19 cellular contexts compared by ENCODE assay signal in genomic region chr17:28758411-28759121, GRCh38. TPM values are rescaled to one million over a fixed set of nuclear protein-coding genes. Genes with fewer than 3 reads are reported as not detected.
DNase-seq lines count a peak whose midpoint lies in the region; ATAC-seq, FAIRE-seq and TF ChIP-seq lines count a peak whose summit lies in the region.
"Had no signal": no experiment of that assay in that cellular context is flagged by ENCODE, and none has a peak within 500 bp of the region (broad histone marks: within the 10 kb centered on the region; RNA-seq: fewer than 3 reads in every experiment).

No MANE protein-coding gene starts in this region.

- H2AK5ac ChIP-seq in H1 (ENCODE audit: low read depth, low read length) (peak overlapping the region; percentile 30; the same call in 1 of the 2 replicates), trophoblast cell (ENCODE audit: low read length) (no peak overlapping the region), mesendoderm (ENCODE audit: low read length) (no peak overlapping the region)

- H2BK15ac ChIP-seq in H1 (ENCODE audit: low read length): peak overlapping the region; percentile 77; the same call in 1 of the 2 replicates
- H2BK15ac ChIP-seq in mesendoderm (replicated peaks; ENCODE audit: low read depth): no peak overlapping the region

- H3K4ac ChIP-seq in H1 (replicated peaks; ENCODE audit: insufficient read length, low read depth, low read length) (peak overlapping the region; percentile 44), trophoblast cell (ENCODE audit: low read depth, low read length) (no peak overlapping the region), mesendoderm (ENCODE audit: low read depth, low read length) (no peak overlapping the region)

- H3K23ac ChIP-seq in H1 (ENCODE audit: insufficient read length): no peak overlapping the region
- no peak overlapping the region for H3K23ac ChIP-seq in trophoblast cell (ENCODE audit: low read length)
- no peak overlapping the region for H3K23ac ChIP-seq in mesendoderm (ENCODE audit: low read length)

- no peaks in the 10 kb centered on the region for H3K23me2 ChIP-seq in H1 (ENCODE audit: low read depth, low read length)

- H2BK20ac ChIP-seq in H1 (ENCODE audit: low read length): peak overlapping the region; percentile 84; the same call in 1 of the 2 replicates

- peaks cover 0 to 10% of the 10 kb centered on the region in 2 experiments; a peak in 1 of 4 replicates for H3K79me2 ChIP-seq in H1 (ENCODE audit: control insufficient read depth in 1 of 2, insufficient read depth in 2 of 2, low read length in 2 of 2)
- H3K79me2 ChIP-seq in trophoblast cell (ENCODE audit: control insufficient read depth, insufficient read depth, low read length, poor library complexity): no peaks in the 10 kb centered on the region
- H3K79me2 ChIP-seq in mesendoderm (ENCODE audit: control insufficient read depth, insufficient read depth, low read length): peaks cover 1% of the 10 kb centered on the region

- H4K5ac ChIP-seq in H1 (ENCODE audit: insufficient read length, low read depth, low read length) (no peak overlapping the region), mesendoderm (ENCODE audit: low read length) (no peak overlapping the region)

- CTCF ChIA-PET in H1 (lab: Charles Lee; ENCODE audit: partially characterized antibody): interaction anchor here (2.4 kb wide), 1 partner anchor 32 kb away, joined by 9 read pairs; the partner anchor contains the start of gene TLCD1

- peaks cover 13% of the 10 kb centered on the region for H3K4me1 Mint-ChIP-seq in stimulated activated naive CD8-positive, alpha-beta T cell treated with anti-CD3 and anti-CD28 coated beads, Interleukin-15, amount 100 ng/mL, for 72 hours

- DNase-seq in stimulated activated naive CD8-positive, alpha-beta T cell treated with anti-CD3 and anti-CD28 coated beads, Interleukin-15, Interleukin-2, amounts not matched to agents 100 U/mL and 50 U/mL, for 24 hours: no peak
- no peak for DNase-seq in stimulated activated naive CD8-positive, alpha-beta T cell treated with anti-CD3 and anti-CD28 coated beads, Interleukin-15, amount 100 ng/mL, for 72 hours
- DNase-seq in H1 (ENCODE audit: low read depth in 1 of 2, low spot score in 2 of 2) (no peak), trophoblast cell (no peak), upper lobe of right lung (peak; percentile 64), medulla oblongata (ENCODE audit: extremely low spot score) (no peak), kidney glomerular epithelial cell (lab: John Stamatoyannopoulos, UW) (no peak), mesendoderm (no peak)
- DNase-seq: CD8-positive, alpha-beta memory T cell; HCEC 1CT; Kasumi-1; NCI-H1417; NCI-H1930; NCI-H2171; NCI-H510A; NCI-H82 had no signal

- WGBS in H1 (ENCODE audit: extremely low coverage in 1 of 2, insufficient coverage in 1 of 2, insufficient read length in 1 of 2, insufficient replicate concordance in 2 of 2, low coverage in 1 of 2, low lambda C conversion rate in 2 of 2, missing lambda C conversion rate in 1 of 2), 2 experiments: 92% methylated on average over 32 of the region's 32 CpGs; no CpG with 5 or more reads in 1 of the 2 experiments
- WGBS in trophoblast cell (ENCODE audit: extremely low coverage, insufficient coverage, insufficient read length): no CpG with 5 or more reads among the region's 32 CpGs
- no CpG with 5 or more reads among the region's 32 CpGs for WGBS in mesendoderm (ENCODE audit: extremely low coverage, insufficient coverage, low lambda C conversion rate)

- no peak overlapping the region for H3K14ac ChIP-seq in H1 (ENCODE audit: insufficient read length)
- no peak overlapping the region for H3K14ac ChIP-seq in trophoblast cell (ENCODE audit: low read length)

- H3K4me2 ChIP-seq in H1 (ENCODE audit: insufficient read depth in 1 of 2, low read depth in 2 of 2, low read length in 2 of 2): no peak overlapping the region
- no peak overlapping the region for H3K4me2 ChIP-seq in trophoblast cell (ENCODE audit: low read length)
- H3K4me2 ChIP-seq in mesendoderm (ENCODE audit: low read length): no peak overlapping the region
- H3K4me2 ChIP-seq: BLaER1 had no signal

- no peak for TF ChIP-seq RAD21 in H1 (IDR thresholded peaks at IDR 0.05 in 1 of 2, conservative IDR thresholded peaks at IDR 0.05 in 1 of 2; ENCODE audit: low read depth in 2 of 2, low read length in 2 of 2)

- FAIRE-seq in H1 (lab: Jason Lieb, UNC): no peak
- FAIRE-seq: GM18507 had no signal

- no peaks in the 10 kb centered on the region; the same call in 1 of the 2 replicates for H3K79me1 ChIP-seq in H1 (ENCODE audit: low read depth, low read length)
- no peaks in the 10 kb centered on the region for H3K79me1 ChIP-seq in trophoblast cell (ENCODE audit: low read length)
- peaks cover 7% of the 10 kb centered on the region for H3K79me1 ChIP-seq in mesendoderm (ENCODE audit: low read length)

- H3K27ac Mint-ChIP-seq in stimulated activated naive CD8-positive, alpha-beta T cell treated with anti-CD3 and anti-CD28 coated beads, Interleukin-15, amount 100 ng/mL, for 72 hours: peak overlapping the region in 1 of 2 donors; percentile 71

- no peaks in the 10 kb centered on the region for H3K27me3 Mint-ChIP-seq in stimulated activated naive CD8-positive, alpha-beta T cell treated with anti-CD3 and anti-CD28 coated beads, Interleukin-15, amount 100 ng/mL, for 72 hours
- H3K27me3 Mint-ChIP-seq: CD8-positive, alpha-beta memory T cell had no signal

- H3K56ac ChIP-seq in H1 (replicated peaks; ENCODE audit: insufficient read length, low read depth, low read length): no peak overlapping the region
- no peak overlapping the region for H3K56ac ChIP-seq in mesendoderm (ENCODE audit: low read length)

- no peak overlapping the region for H3K9ac ChIP-seq in H1 (replicated peaks in 1 of 4; ENCODE audit: extremely low read depth in 1 of 4, low read depth in 3 of 4, low read length in 3 of 4)
- H3K9ac ChIP-seq in trophoblast cell (ENCODE audit: low read length): peak overlapping the region; percentile 0
- H3K9ac ChIP-seq in mesendoderm (ENCODE audit: low read length): no peak overlapping the region
- H3K9ac ChIP-seq: BLaER1 had no signal

- H2BK120ac ChIP-seq in H1 (replicated peaks; ENCODE audit: low read depth, low read length) (no peak overlapping the region), trophoblast cell (ENCODE audit: insufficient read depth, low read length, poor library complexity) (no peak overlapping the region), mesendoderm (ENCODE audit: low read depth, low read length) (no peak overlapping the region)

- H3K27ac ChIP-seq in H1 (ENCODE audit: low read depth, low read length) (no peak overlapping the region), trophoblast cell (ENCODE audit: low read depth, low read length) (no peak overlapping the region), upper lobe of right lung (no peak overlapping the region), mesendoderm (ENCODE audit: low read depth, low read length) (no peak overlapping the region)
- H3K27ac ChIP-seq: BLaER1, Peyer's patch had no signal

- ATAC-seq in stimulated activated naive CD8-positive, alpha-beta T cell treated with anti-CD3 and anti-CD28 coated beads, Interleukin-15, Interleukin-2, amounts not matched to agents 100 U/mL and 50 U/mL, for 24 hours: peak; percentile 9
- no peak for ATAC-seq in stimulated activated naive CD8-positive, alpha-beta T cell treated with anti-CD3 and anti-CD28 coated beads, Interleukin-15, amount 100 ng/mL, for 72 hours
- no peak for ATAC-seq in upper lobe of right lung

- H4K20me1 ChIP-seq in H1 (replicated peaks in 1 of 2; ENCODE audit: control insufficient read depth in 1 of 2, insufficient read depth in 2 of 2, low read length in 2 of 2): peaks cover 0 to 4% of the 10 kb centered on the region in 2 experiments

- no peak overlapping the region for H3K4me3 ChIP-seq in H1 (ENCODE audit: extremely low read depth in 1 of 4, insufficient read depth in 2 of 4, low read depth in 3 of 4, low read length in 4 of 4)
- no peak overlapping the region for H3K4me3 ChIP-seq in trophoblast cell (ENCODE audit: low read depth, low read length)
- no peak overlapping the region for H3K4me3 ChIP-seq in upper lobe of right lung
- no peak overlapping the region for H3K4me3 ChIP-seq in mesendoderm (ENCODE audit: low read length)
- H3K4me3 ChIP-seq: BLaER1, Peyer's patch had no signal

- H2AFZ ChIP-seq in H1 (ENCODE audit: low read length) (no peak overlapping the region), trophoblast cell (ENCODE audit: insufficient read depth, low read length, poor library complexity) (no peak overlapping the region)

- no peaks in the 10 kb centered on the region for H3K9me3 Mint-ChIP-seq in stimulated activated naive CD8-positive, alpha-beta T cell treated with anti-CD3 and anti-CD28 coated beads, Interleukin-15, amount 100 ng/mL, for 72 hours
- H3K9me3 Mint-ChIP-seq: CD8-positive, alpha-beta memory T cell had no signal

- H3K9me3 ChIP-seq in H1 (ENCODE audit: insufficient read depth in 2 of 2, low read depth in 1 of 2, low read length in 1 of 2) (no peaks in the 10 kb centered on the region), trophoblast cell (ENCODE audit: insufficient read depth, low read depth, low read length) (no peaks in the 10 kb centered on the region), upper lobe of right lung (no peaks in the 10 kb centered on the region)
- H3K9me3 ChIP-seq: BLaER1, Peyer's patch had no signal

- H4K8ac ChIP-seq in H1 (ENCODE audit: extremely low read depth, insufficient read depth, low read length) (peak overlapping the region; percentile 59; the same call in 1 of the 2 replicates), trophoblast cell (ENCODE audit: low read depth, low read length) (no peak overlapping the region), mesendoderm (ENCODE audit: low read depth, low read length) (no peak overlapping the region)

- POLR2A ChIA-PET in H1 (lab: Charles Lee; ENCODE audit: partially characterized antibody): interaction anchor here (1.3 to 9.7 kb wide), 5 partner anchors 9 to 84 kb away, joined by 4 to 134 read pairs (median 6); partner anchors contain the start of genes FAM222B, TLCD1 and TRAF4

- TF ChIP-seq EP300 in H1 (IDR thresholded peaks at IDR 0.05; ENCODE audit: borderline replicate concordance in 1 of 2, low read depth in 2 of 2, low read length in 2 of 2): no peak

- H3K36me3 ChIP-seq in H1 (ENCODE audit: control insufficient read depth in 2 of 4, insufficient read depth in 4 of 4, low read length in 3 of 4) (peaks cover 17 to 26% (median 22%) of the 10 kb centered on the region in 4 experiments), trophoblast cell (ENCODE audit: control insufficient read depth in 1 of 2, insufficient read depth in 2 of 2, low read length in 2 of 2) (peaks cover 23 to 46% of the 10 kb centered on the region in 2 experiments), upper lobe of right lung (peaks cover 27% of the 10 kb centered on the region), mesendoderm (ENCODE audit: control insufficient read depth, insufficient read depth, low read length) (peaks cover 2% of the 10 kb centered on the region)

- peak overlapping the region; percentile 55; the same call in 1 of the 2 replicates for H3K18ac ChIP-seq in H1 (ENCODE audit: extremely low read depth, low read length)
- no peak overlapping the region for H3K18ac ChIP-seq in trophoblast cell (ENCODE audit: low read length)
- no peak overlapping the region for H3K18ac ChIP-seq in mesendoderm (ENCODE audit: low read length)

- H2BK12ac ChIP-seq in H1 (ENCODE audit: low read depth, low read length): peak overlapping the region; percentile 93; the same call in 1 of the 2 replicates
- no peak overlapping the region for H2BK12ac ChIP-seq in trophoblast cell (ENCODE audit: low read length)

- H2BK5ac ChIP-seq in H1 (ENCODE audit: low read depth, low read length) (peak overlapping the region; percentile 96; the same call in 1 of the 2 replicates), trophoblast cell (ENCODE audit: low read depth, low read length, poor library complexity) (no peak overlapping the region), mesendoderm (ENCODE audit: low read length) (no peak overlapping the region)

- H3K4me3 Mint-ChIP-seq in stimulated activated naive CD8-positive, alpha-beta T cell treated with anti-CD3 and anti-CD28 coated beads, Interleukin-15, amount 100 ng/mL, for 72 hours: peak overlapping the region in 1 of 2 donors; percentile 16

- TF ChIP-seq POLR2A in H1 (IDR thresholded peaks at IDR 0.05; ENCODE audit: control extremely low read depth in 1 of 2, low read depth in 2 of 2, low read length in 2 of 2): no peak

- H3K4me1 ChIP-seq in H1 (replicated peaks in 1 of 4; ENCODE audit: control insufficient read depth in 3 of 4, insufficient read depth in 4 of 4, low read length in 3 of 4) (peaks cover 9 to 25% (median 17%) of the 10 kb centered on the region in 4 experiments), trophoblast cell (ENCODE audit: control insufficient read depth in 1 of 2, insufficient read depth in 2 of 2, low read length in 2 of 2) (peaks cover 0 to 3% of the 10 kb centered on the region in 2 experiments), upper lobe of right lung (peaks cover 19% of the 10 kb centered on the region), mesendoderm (ENCODE audit: control insufficient read depth, low read depth, low read length) (peaks cover 10% of the 10 kb centered on the region)

- TF ChIP-seq CTCF in H1 (IDR thresholded peaks at IDR 0.05; ENCODE audit: control extremely low read depth in 1 of 3, insufficient read depth in 1 of 3, low read depth in 1 of 3, low read length in 3 of 3): no peak
- no peak for TF ChIP-seq CTCF in upper lobe of right lung (IDR thresholded peaks at IDR 0.05)

- no peaks in the 10 kb centered on the region for H3K27me3 ChIP-seq in H1 (replicated peaks in 1 of 4; ENCODE audit: control insufficient read depth in 3 of 4, extremely low read depth in 1 of 4, insufficient read depth in 3 of 4, low read length in 3 of 4)
- H3K27me3 ChIP-seq in trophoblast cell (ENCODE audit: insufficient read depth, low read length): no peaks in the 10 kb centered on the region
- no peaks in the 10 kb centered on the region for H3K27me3 ChIP-seq in upper lobe of right lung
- no peaks in the 10 kb centered on the region for H3K27me3 ChIP-seq in mesendoderm (ENCODE audit: insufficient read depth, low read length, poor library complexity)
- H3K27me3 ChIP-seq: BLaER1, Peyer's patch had no signal

- H4K91ac ChIP-seq in H1 (replicated peaks; ENCODE audit: insufficient read length, low read length): peak overlapping the region; percentile 93
- no peak overlapping the region for H4K91ac ChIP-seq in trophoblast cell (ENCODE audit: low read depth, low read length)

- H4K12ac ChIP-seq in trophoblast cell (ENCODE audit: low read depth, low read length): no peak overlapping the region

- intact Hi-C loops in upper lobe of right lung (cut with DNase I): no loop called here

RNA-seq across cellular contexts. Expression of gene TRAF4, which starts 14.8 kb away (rescaled TPM):
- total RNA-seq in H1 (2021; fragmentation: NEBNext Ultra II Directional; extraction: Animal tissue kit (Norgen Biotek cat#: 25700)): 167 TPM in 2 replicates
- 170 and 282 TPM in 2 replicates for polyA plus RNA-seq in H1 (2011; rRNA removed)
- polyA plus RNA-seq in H1 (2011; cell fraction: cytosol; rRNA removed): 199 TPM
- polyA plus RNA-seq in H1 (2011; cell fraction: nucleus; rRNA removed): 535 TPM
- 73.4 to 130 TPM (median 126 TPM) in 4 replicates for polyA plus RNA-seq in H1 (2012, experiment 1 of 2)
- polyA plus RNA-seq in H1 (2012, experiment 2 of 2): 133 TPM
- polyA plus RNA-seq in H1 (2013, experiment 1 of 2): 141 TPM
- polyA plus RNA-seq in H1 (2013, experiment 2 of 2): 132 TPM
- polyA minus RNA-seq in H1 (2011; rRNA and poly(A)+ RNA removed): 127 and 172 TPM in 2 replicates
- polyA minus RNA-seq in H1 (2011; cell fraction: cytosol; rRNA and poly(A)+ RNA removed): 127 TPM
- 288 TPM for polyA minus RNA-seq in H1 (2011; cell fraction: nucleus; rRNA and poly(A)+ RNA removed)
- 192 and 199 TPM in 2 replicates for polyA plus RNA-seq in trophoblast cell (2013)
- total RNA-seq in upper lobe of right lung: 65.9 TPM
- 120 TPM for polyA plus RNA-seq in mesendoderm (2013, experiment 1 of 2)
- 122 TPM for polyA plus RNA-seq in mesendoderm (2013, experiment 2 of 2)

RNA-seq across cellular contexts. Expression of gene NEK8, which starts 30.0 kb away (rescaled TPM):
- total RNA-seq in H1 (2021; fragmentation: NEBNext Ultra II Directional; extraction: Animal tissue kit (Norgen Biotek cat#: 25700)): 14.9 and 16.8 TPM in 2 replicates
- polyA plus RNA-seq in H1 (2011; rRNA removed): 23.3 and 23.4 TPM in 2 replicates
- 30.0 TPM for polyA plus RNA-seq in H1 (2011; cell fraction: cytosol; rRNA removed)
- 57.5 TPM for polyA plus RNA-seq in H1 (2011; cell fraction: nucleus; rRNA removed)
- 19.9 to 22.9 TPM (median 20.6 TPM) in 4 replicates for polyA plus RNA-seq in H1 (2012, experiment 1 of 2)
- 12.2 TPM for polyA plus RNA-seq in H1 (2012, experiment 2 of 2)
- 12.7 TPM for polyA plus RNA-seq in H1 (2013, experiment 1 of 2)
- polyA plus RNA-seq in H1 (2013, experiment 2 of 2): 10.6 TPM
- 57.7 and 64.5 TPM in 2 replicates for polyA minus RNA-seq in H1 (2011; rRNA and poly(A)+ RNA removed)
- 11.2 TPM for polyA minus RNA-seq in H1 (2011; cell fraction: cytosol; rRNA and poly(A)+ RNA removed)
- polyA minus RNA-seq in H1 (2011; cell fraction: nucleus; rRNA and poly(A)+ RNA removed): 46.1 TPM
- 3.8 and 4.4 TPM in 2 replicates for polyA plus RNA-seq in trophoblast cell (2013)
- total RNA-seq in upper lobe of right lung: 8.4 TPM
- 6.8 TPM for polyA plus RNA-seq in mesendoderm (2013, experiment 1 of 2)
- polyA plus RNA-seq in mesendoderm (2013, experiment 2 of 2): 6.5 TPM

RNA-seq across cellular contexts. Expression of gene TLCD1, which starts 32.5 kb away (rescaled TPM):
- total RNA-seq in H1 (2021; fragmentation: NEBNext Ultra II Directional; extraction: Animal tissue kit (Norgen Biotek cat#: 25700)): 40.7 and 45.3 TPM in 2 replicates
- polyA plus RNA-seq in H1 (2011; rRNA removed): 101 and 128 TPM in 2 replicates
- 68.5 TPM for polyA plus RNA-seq in H1 (2011; cell fraction: cytosol; rRNA removed)
- polyA plus RNA-seq in H1 (2011; cell fraction: nucleus; rRNA removed): 49.5 TPM
- 52.1 to 60.3 TPM (median 56.3 TPM) in 4 replicates for polyA plus RNA-seq in H1 (2012, experiment 1 of 2)
- polyA plus RNA-seq in H1 (2012, experiment 2 of 2): 75.5 TPM
- 78.2 TPM for polyA plus RNA-seq in H1 (2013, experiment 1 of 2)
- polyA plus RNA-seq in H1 (2013, experiment 2 of 2): 86.3 TPM
- 56.0 and 64.2 TPM in 2 replicates for polyA minus RNA-seq in H1 (2011; rRNA and poly(A)+ RNA removed)
- polyA minus RNA-seq in H1 (2011; cell fraction: cytosol; rRNA and poly(A)+ RNA removed): 19.7 TPM
- 40.5 TPM for polyA minus RNA-seq in H1 (2011; cell fraction: nucleus; rRNA and poly(A)+ RNA removed)
- polyA plus RNA-seq in trophoblast cell (2013): 29.4 and 32.8 TPM in 2 replicates
- total RNA-seq in upper lobe of right lung: 16.2 TPM
- 44.3 TPM for polyA plus RNA-seq in mesendoderm (2013, experiment 1 of 2)
- 46.0 TPM for polyA plus RNA-seq in mesendoderm (2013, experiment 2 of 2)
- polyA plus RNA-seq: CD8-positive, alpha-beta memory T cell had no signal

RNA-seq across cellular contexts. Expression of gene RPL23A, which starts 38.8 kb away (rescaled TPM):
- 2,145 and 2,163 TPM in 2 replicates for total RNA-seq in H1 (2021; fragmentation: NEBNext Ultra II Directional; extraction: Animal tissue kit (Norgen Biotek cat#: 25700))
- polyA plus RNA-seq in H1 (2011; rRNA removed): 884 and 1,227 TPM in 2 replicates
- polyA plus RNA-seq in H1 (2011; cell fraction: cytosol; rRNA removed): 1,258 TPM
- 306 TPM for polyA plus RNA-seq in H1 (2011; cell fraction: nucleus; rRNA removed)
- polyA plus RNA-seq in H1 (2012, experiment 1 of 2): 2,135 to 2,354 TPM (median 2,206 TPM) in 4 replicates
- 1,447 TPM for polyA plus RNA-seq in H1 (2012, experiment 2 of 2)
- 3,898 TPM for polyA plus RNA-seq in H1 (2013, experiment 1 of 2)
- polyA plus RNA-seq in H1 (2013, experiment 2 of 2): 3,934 TPM
- 698 and 961 TPM in 2 replicates for polyA minus RNA-seq in H1 (2011; rRNA and poly(A)+ RNA removed)
- polyA minus RNA-seq in H1 (2011; cell fraction: cytosol; rRNA and poly(A)+ RNA removed): 469 TPM
- 493 TPM for polyA minus RNA-seq in H1 (2011; cell fraction: nucleus; rRNA and poly(A)+ RNA removed)
- polyA plus RNA-seq in trophoblast cell (2013): 2,630 and 2,632 TPM in 2 replicates
- total RNA-seq in upper lobe of right lung: 1,221 TPM
- 3,789 TPM for polyA plus RNA-seq in mesendoderm (2013, experiment 1 of 2)
- 3,812 TPM for polyA plus RNA-seq in mesendoderm (2013, experiment 2 of 2)

RNA-seq across cellular contexts. Expression of gene RAB34, which starts 40.9 kb away (rescaled TPM):
- 236 and 237 TPM in 2 replicates for total RNA-seq in H1 (2021; fragmentation: NEBNext Ultra II Directional; extraction: Animal tissue kit (Norgen Biotek cat#: 25700))
- 305 and 317 TPM in 2 replicates for polyA plus RNA-seq in H1 (2011; rRNA removed)
- 271 TPM for polyA plus RNA-seq in H1 (2011; cell fraction: cytosol; rRNA removed)
- polyA plus RNA-seq in H1 (2011; cell fraction: nucleus; rRNA removed): 400 TPM
- 251 to 292 TPM (median 264 TPM) in 4 replicates for polyA plus RNA-seq in H1 (2012, experiment 1 of 2)
- 494 TPM for polyA plus RNA-seq in H1 (2012, experiment 2 of 2)
- 193 TPM for polyA plus RNA-seq in H1 (2013, experiment 1 of 2)
- polyA plus RNA-seq in H1 (2013, experiment 2 of 2): 187 TPM
- 277 and 302 TPM in 2 replicates for polyA minus RNA-seq in H1 (2011; rRNA and poly(A)+ RNA removed)
- polyA minus RNA-seq in H1 (2011; cell fraction: cytosol; rRNA and poly(A)+ RNA removed): 114 TPM
- polyA minus RNA-seq in H1 (2011; cell fraction: nucleus; rRNA and poly(A)+ RNA removed): 81.9 TPM
- 107 and 110 TPM in 2 replicates for polyA plus RNA-seq in trophoblast cell (2013)
- 63.5 TPM for total RNA-seq in upper lobe of right lung
- polyA plus RNA-seq in mesendoderm (2013, experiment 1 of 2): 168 TPM
- polyA plus RNA-seq in mesendoderm (2013, experiment 2 of 2): 165 TPM
